In the genomic region with DNA sequence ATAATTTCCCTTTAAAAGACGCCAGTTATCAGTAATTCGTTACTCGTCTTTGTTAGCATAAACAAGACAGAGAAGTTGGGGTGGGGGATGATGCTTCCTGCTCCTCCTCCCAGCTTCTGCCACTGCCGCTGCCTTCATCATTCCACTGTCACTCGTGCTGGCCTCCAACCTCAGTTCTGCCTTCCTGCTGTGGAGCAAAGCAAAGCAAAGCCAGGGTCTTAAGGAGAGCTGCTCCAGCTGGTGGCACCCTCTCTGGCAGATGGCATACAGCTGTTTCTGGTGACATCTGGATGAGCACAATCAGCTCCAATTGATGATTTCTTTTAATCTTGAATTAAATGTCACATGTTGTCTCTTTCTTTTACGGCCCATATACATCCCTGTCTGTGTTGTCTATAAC, we compare ENCODE assay signal across 19 cellular contexts.
DNase-seq lines count a peak whose midpoint lies in the region; ATAC-seq and TF ChIP-seq lines count a peak whose summit lies in the region.
"Had no signal": no experiment of that assay in that cellular context is flagged by ENCODE, and none has a peak within 500 bp of the region (broad histone marks: within the 10 kb centered on the region; RNA-seq: fewer than 3 reads in every experiment).

No MANE protein-coding gene starts in this region.

- no peak for DNase-seq in GM23338 (ENCODE audit: low spot score)
- DNase-seq in NCI-H526 (lab: John Stamatoyannopoulos, UW) = peak; percentile 43 to 66
- peak; percentile 47 for DNase-seq in left kidney (ENCODE audit: low read depth, low spot score)
- peak; percentile 41 for DNase-seq in posterior vena cava (ENCODE audit: low spot score)
- DNase-seq in type B pancreatic cell (ENCODE audit: extremely low spot score, unreplicated experiment) = no peak
- no peak for DNase-seq in activated CD8-positive, alpha-beta memory T cell treated with anti-CD3 and anti-CD28 coated beads, Interleukin-2, amount 10 ng/mL, durations not matched to agents 7 days and 5 days
- DNase-seq: ACHN; BE2C; C1 segment of cervical spinal cord; CD4-positive, CD25-positive, alpha-beta regulatory T cell; CD8-positive, alpha-beta memory T cell; COR-L47; DMS79 treated with DMSO at 0.1 percent for 48 hours; GF-D8; HCEC 1CT; IMR-90 had no signal

- CTCF ChIA-PET in activated CD8-positive, alpha-beta memory T cell treated with anti-CD3 and anti-CD28 coated beads, Interleukin-2, amount 10 ng/mL, durations not matched to agents 7 days and 5 days (lab: Charles Lee) = no interaction called here

- H3K79me2 ChIP-seq in GM23338 (replicated peaks; ENCODE audit: insufficient read depth) = no peaks in the 10 kb centered on the region

- no peak overlapping the region for H2AFZ ChIP-seq in GM23338

- H3K9me2 ChIP-seq in GM23338 (ENCODE audit: insufficient read depth) = peaks cover 11% of the 10 kb centered on the region

- H3F3A ChIP-seq in GM23338 (replicated peaks; ENCODE audit: low read depth) = no peaks in the 10 kb centered on the region

- H3K4me2 ChIP-seq in GM23338 = 0 out of 2 replicates have a peak overlapping the region, but pooled peaks have one; percentile 20

- no peaks in the 10 kb centered on the region for H3K36me3 ChIP-seq in GM23338 (ENCODE audit: insufficient read depth)
- H3K36me3 ChIP-seq: BE2C had no signal

- no peak for TF ChIP-seq CTCF in GM23338 (conservative IDR thresholded peaks at IDR 0.05; ENCODE audit: low read depth in 2 of 2)
- no peak for TF ChIP-seq CTCF in type B pancreatic cell (conservative IDR thresholded peaks at IDR 0.05)

- H3K9me3 Mint-ChIP-seq in GM23338 (no peaks in the 10 kb centered on the region), type B pancreatic cell (peaks cover 5% of the 10 kb centered on the region)
- H3K9me3 Mint-ChIP-seq in activated CD8-positive, alpha-beta memory T cell treated with anti-CD3 and anti-CD28 coated beads, Interleukin-2, amount 10 ng/mL, durations not matched to agents 7 days and 5 days (ENCODE audit: low read depth) = no peaks in the 10 kb centered on the region

- H3K4me3 ChIP-seq in GM23338 = no peak overlapping the region
- H3K4me3 ChIP-seq: K562 had no signal

- no peak overlapping the region for H3K4me3 Mint-ChIP-seq in GM23338
- H3K4me3 Mint-ChIP-seq in type B pancreatic cell = no peak overlapping the region
- no peak overlapping the region for H3K4me3 Mint-ChIP-seq in activated CD8-positive, alpha-beta memory T cell treated with anti-CD3 and anti-CD28 coated beads, Interleukin-2, amount 10 ng/mL, durations not matched to agents 7 days and 5 days
- H3K4me3 Mint-ChIP-seq: CD4-positive, CD25-positive, alpha-beta regulatory T cell; CD8-positive, alpha-beta memory T cell had no signal

- ATAC-seq in GM23338 (no peak), GM19328 (IDR thresholded peaks at IDR 0.05; ENCODE audit: unreplicated experiment) (no peak)
- no peak for ATAC-seq in activated CD8-positive, alpha-beta memory T cell treated with anti-CD3 and anti-CD28 coated beads, Interleukin-2, amount 10 ng/mL, durations not matched to agents 7 days and 5 days
- ATAC-seq: K562 had no signal

- no peaks in the 10 kb centered on the region for H4K20me1 ChIP-seq in GM23338 (replicated peaks; ENCODE audit: insufficient read depth)

- intact Hi-C loops in posterior vena cava (cut with DNase I) = no loop called here

- H3K27me3 Mint-ChIP-seq in GM23338 (ENCODE audit: insufficient read depth, low read depth, poor library complexity) = peaks cover 9% of the 10 kb centered on the region
- peaks cover 47% of the 10 kb centered on the region for H3K27me3 Mint-ChIP-seq in type B pancreatic cell
- peaks cover 10% of the 10 kb centered on the region for H3K27me3 Mint-ChIP-seq in activated CD8-positive, alpha-beta memory T cell treated with anti-CD3 and anti-CD28 coated beads, Interleukin-2, amount 10 ng/mL, durations not matched to agents 7 days and 5 days

- H3K4me1 Mint-ChIP-seq in GM23338 (peaks cover 29% of the 10 kb centered on the region), type B pancreatic cell (ENCODE audit: unreplicated experiment) (no peaks in the 10 kb centered on the region)
- no peaks in the 10 kb centered on the region for H3K4me1 Mint-ChIP-seq in activated CD8-positive, alpha-beta memory T cell treated with anti-CD3 and anti-CD28 coated beads, Interleukin-2, amount 10 ng/mL, durations not matched to agents 7 days and 5 days
- H3K4me1 Mint-ChIP-seq: CD4-positive, CD25-positive, alpha-beta regulatory T cell; CD8-positive, alpha-beta memory T cell had no signal

- H3K27me3 ChIP-seq in GM23338 (ENCODE audit: insufficient read depth) = no peaks in the 10 kb centered on the region
- H3K27me3 ChIP-seq: BE2C had no signal

- no peak overlapping the region for H3K27ac ChIP-seq in GM23338 (ENCODE audit: low read depth)
- H3K27ac ChIP-seq: HL-60 had no signal

- H3K36me3 Mint-ChIP-seq in GM23338 (ENCODE audit: low read depth) = no peaks in the 10 kb centered on the region
- H3K36me3 Mint-ChIP-seq in type B pancreatic cell = no peaks in the 10 kb centered on the region
- no peaks in the 10 kb centered on the region for H3K36me3 Mint-ChIP-seq in activated CD8-positive, alpha-beta memory T cell treated with anti-CD3 and anti-CD28 coated beads, Interleukin-2, amount 10 ng/mL, durations not matched to agents 7 days and 5 days
- H3K36me3 Mint-ChIP-seq: CD4-positive, CD25-positive, alpha-beta regulatory T cell; CD8-positive, alpha-beta memory T cell had no signal

- H3K4me1 ChIP-seq in GM23338 (ENCODE audit: insufficient read depth) = peaks cover 22% of the 10 kb centered on the region

- H3K27ac Mint-ChIP-seq in GM23338 (no peak overlapping the region), type B pancreatic cell (no peak overlapping the region)
- no peak overlapping the region for H3K27ac Mint-ChIP-seq in activated CD8-positive, alpha-beta memory T cell treated with anti-CD3 and anti-CD28 coated beads, Interleukin-2, amount 10 ng/mL, durations not matched to agents 7 days and 5 days
- H3K27ac Mint-ChIP-seq: CD4-positive, CD25-positive, alpha-beta regulatory T cell; CD8-positive, alpha-beta memory T cell had no signal

TF ChIP-seq in GM23338, 12 proteins besides CTCF, POLR2A, EP300 and RAD21 (continues in another document):
- TF ChIP-seq, protein P1, sequence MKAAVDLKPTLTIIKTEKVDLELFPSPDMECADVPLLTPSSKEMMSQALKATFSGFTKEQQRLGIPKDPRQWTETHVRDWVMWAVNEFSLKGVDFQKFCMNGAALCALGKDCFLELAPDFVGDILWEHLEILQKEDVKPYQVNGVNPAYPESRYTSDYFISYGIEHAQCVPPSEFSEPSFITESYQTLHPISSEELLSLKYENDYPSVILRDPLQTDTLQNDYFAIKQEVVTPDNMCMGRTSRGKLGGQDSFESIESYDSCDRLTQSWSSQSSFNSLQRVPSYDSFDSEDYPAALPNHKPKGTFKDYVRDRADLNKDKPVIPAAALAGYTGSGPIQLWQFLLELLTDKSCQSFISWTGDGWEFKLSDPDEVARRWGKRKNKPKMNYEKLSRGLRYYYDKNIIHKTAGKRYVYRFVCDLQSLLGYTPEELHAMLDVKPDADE (IDR thresholded peaks at IDR 0.05) = no peak
- TF ChIP-seq, protein P2, sequence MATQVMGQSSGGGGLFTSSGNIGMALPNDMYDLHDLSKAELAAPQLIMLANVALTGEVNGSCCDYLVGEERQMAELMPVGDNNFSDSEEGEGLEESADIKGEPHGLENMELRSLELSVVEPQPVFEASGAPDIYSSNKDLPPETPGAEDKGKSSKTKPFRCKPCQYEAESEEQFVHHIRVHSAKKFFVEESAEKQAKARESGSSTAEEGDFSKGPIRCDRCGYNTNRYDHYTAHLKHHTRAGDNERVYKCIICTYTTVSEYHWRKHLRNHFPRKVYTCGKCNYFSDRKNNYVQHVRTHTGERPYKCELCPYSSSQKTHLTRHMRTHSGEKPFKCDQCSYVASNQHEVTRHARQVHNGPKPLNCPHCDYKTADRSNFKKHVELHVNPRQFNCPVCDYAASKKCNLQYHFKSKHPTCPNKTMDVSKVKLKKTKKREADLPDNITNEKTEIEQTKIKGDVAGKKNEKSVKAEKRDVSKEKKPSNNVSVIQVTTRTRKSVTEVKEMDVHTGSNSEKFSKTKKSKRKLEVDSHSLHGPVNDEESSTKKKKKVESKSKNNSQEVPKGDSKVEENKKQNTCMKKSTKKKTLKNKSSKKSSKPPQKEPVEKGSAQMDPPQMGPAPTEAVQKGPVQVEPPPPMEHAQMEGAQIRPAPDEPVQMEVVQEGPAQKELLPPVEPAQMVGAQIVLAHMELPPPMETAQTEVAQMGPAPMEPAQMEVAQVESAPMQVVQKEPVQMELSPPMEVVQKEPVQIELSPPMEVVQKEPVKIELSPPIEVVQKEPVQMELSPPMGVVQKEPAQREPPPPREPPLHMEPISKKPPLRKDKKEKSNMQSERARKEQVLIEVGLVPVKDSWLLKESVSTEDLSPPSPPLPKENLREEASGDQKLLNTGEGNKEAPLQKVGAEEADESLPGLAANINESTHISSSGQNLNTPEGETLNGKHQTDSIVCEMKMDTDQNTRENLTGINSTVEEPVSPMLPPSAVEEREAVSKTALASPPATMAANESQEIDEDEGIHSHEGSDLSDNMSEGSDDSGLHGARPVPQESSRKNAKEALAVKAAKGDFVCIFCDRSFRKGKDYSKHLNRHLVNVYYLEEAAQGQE (IDR thresholded peaks at IDR 0.05; ENCODE audit: unreplicated experiment) = no peak

Comparison
In these comparisons a context has a peak if more than half of its experiments do, and no peak if none do; other contexts are left out.
1. DNase-seq: peak in NCI-H526 (2 of 2), left kidney (single experiment) and posterior vena cava (single experiment); none in GM23338 (single experiment), type B pancreatic cell (single experiment) and activated CD8-positive, alpha-beta memory T cell treated with anti-CD3 and anti-CD28 coated beads, Interleukin-2, amount 10 ng/mL, durations not matched to agents 7 days and 5 days (single experiment).